15 cellular contexts compared by ENCODE assay signal in genomic region chr9:72951043-72951442, GRCh38. TPM values are rescaled to one million over a fixed set of nuclear protein-coding genes. Genes with fewer than 3 reads are reported as not detected.
A peak's percentile ranks its signal among the peaks of the same experiment; 100 is the strongest.
DNase-seq lines count a peak whose midpoint lies in the region; ATAC-seq and TF ChIP-seq lines count a peak whose summit lies in the region.
"Had no signal": no experiment of that assay in that cellular context is flagged by ENCODE, and none has a peak within 500 bp of the region (broad histone marks: within the 10 kb centered on the region; RNA-seq: fewer than 3 reads in every experiment).

No MANE protein-coding gene starts in this region.

- peak overlapping the region; percentile 78 for H3K4me3 ChIP-seq in right cardiac atrium (ENCODE audit: low read length)
- H3K4me3 ChIP-seq in fibroblast of lung (replicated peaks in 1 of 4; ENCODE audit: control extremely low read depth in 1 of 4, insufficient read depth in 1 of 4, low read depth in 3 of 4, low read length in 4 of 4), result peak overlapping the region in 1 of 4 experiments; percentile 30
- peak overlapping the region; percentile 55 for H3K4me3 ChIP-seq in psoas muscle
- peak overlapping the region; percentile 94 to 99 for H3K4me3 ChIP-seq in aorta (ENCODE audit: low read length in 2 of 2)
- H3K4me3 ChIP-seq: cardiac muscle cell had no signal

- intact Hi-C loops in right cardiac atrium (cut with DNase I), result no loop called here
- intact Hi-C loops in Right ventricle myocardium superior (cut with DNase I), result no loop called here
- intact Hi-C loops in psoas muscle (cut with DNase I), result loop anchor here in 1 of 2 donors (5.0 kb wide), 1 partner anchor 69 kb away; no protein-coding TSS in a partner anchor
- intact Hi-C loops in aorta (cut with DNase I), result loop anchor here (5.0 kb wide), 1 partner anchor 61 kb away; no protein-coding TSS in a partner anchor

- no peaks in the 10 kb centered on the region for H3K27me3 ChIP-seq in right cardiac atrium (ENCODE audit: control insufficient read depth, insufficient read depth)
- no peaks in the 10 kb centered on the region for H3K27me3 ChIP-seq in fibroblast of lung (ENCODE audit: control insufficient read depth, insufficient read depth, low read length)
- H3K27me3 ChIP-seq in psoas muscle (ENCODE audit: insufficient read depth in 3 of 3, low read length in 2 of 3), result no peaks in the 10 kb centered on the region
- no peaks in the 10 kb centered on the region for H3K27me3 ChIP-seq in aorta (ENCODE audit: control insufficient read depth in 1 of 2, insufficient read depth in 2 of 2, low read length in 1 of 2)
- H3K27me3 ChIP-seq: cardiac muscle cell had no signal

- no peak overlapping the region for H3K9ac ChIP-seq in fibroblast of lung (ENCODE audit: insufficient read depth, low read length)

- H3K4me2 ChIP-seq in fibroblast of lung (ENCODE audit: extremely low read depth, insufficient read depth, low read length), result peak overlapping the region; percentile 73

- no peak overlapping the region for H3K27ac ChIP-seq in right cardiac atrium (ENCODE audit: low read length)
- no peak overlapping the region for H3K27ac ChIP-seq in fibroblast of lung (ENCODE audit: insufficient read depth, low read length)
- peak overlapping the region; percentile 71 for H3K27ac ChIP-seq in psoas muscle
- peak overlapping the region in 1 of 2 donors; percentile 49 for H3K27ac ChIP-seq in aorta (ENCODE audit: low read depth in 1 of 2, low read length in 2 of 2)
- H3K27ac ChIP-seq: cardiac muscle cell had no signal

- H3K4me1 ChIP-seq in right cardiac atrium (ENCODE audit: control insufficient read depth, insufficient read depth, low read length) (no peaks in the 10 kb centered on the region), fibroblast of lung (ENCODE audit: control insufficient read depth, extremely low read depth, insufficient read depth, low read length) (no peaks in the 10 kb centered on the region), psoas muscle (peaks cover 21% of the 10 kb centered on the region), aorta (ENCODE audit: control insufficient read depth in 1 of 2, insufficient read depth in 2 of 2, low read length in 2 of 2) (peaks cover 1 to 2% of the 10 kb centered on the region in 2 donors)

- no peak for TF ChIP-seq CTCF in fibroblast of lung (conservative IDR thresholded peaks at IDR 0.05 in 1 of 2, IDR thresholded peaks at IDR 0.05 in 1 of 2; ENCODE audit: low read depth in 1 of 2, low read length in 2 of 2)
- TF ChIP-seq CTCF in psoas muscle (IDR thresholded peaks at IDR 0.05), result no peak

- H4K20me1 ChIP-seq in fibroblast of lung (ENCODE audit: control insufficient read depth, extremely low read depth, insufficient read depth, low read length), result no peaks in the 10 kb centered on the region

- H3K9me3 ChIP-seq in right cardiac atrium (ENCODE audit: control insufficient read depth, low read length) (no peaks in the 10 kb centered on the region), fibroblast of lung (ENCODE audit: control insufficient read depth, insufficient read depth, low read depth, low read length) (no peaks in the 10 kb centered on the region), psoas muscle (no peaks in the 10 kb centered on the region), aorta (ENCODE audit: control insufficient read depth, low read length) (no peaks in the 10 kb centered on the region)

- WGBS in right cardiac atrium, result 55% methylated on average over 4 of the region's 4 CpGs
- WGBS in psoas muscle, 3 donors, result 15 to 26% (median 19%) methylated on average over 4 of the region's 4 CpGs
- WGBS in aorta, 2 donors, result 2 to 25% methylated on average over 4 of the region's 4 CpGs

- no peak for DNase-seq in right cardiac atrium
- no peak for DNase-seq in Right ventricle myocardium superior
- no peak for DNase-seq in fibroblast of lung (ENCODE audit: low read depth in 2 of 2)
- no peak for DNase-seq in psoas muscle
- DNase-seq in aorta, result no peak
- DNase-seq in MV-4-11 (lab: John Stamatoyannopoulos, UW), result no peak
- DNase-seq in AG08395 (ENCODE audit: low spot score), result no peak
- DNase-seq: activated CD8-positive, alpha-beta T cell treated with anti-CD3 and anti-CD28 coated beads, Interleukin-2, amount 10 ng/mL, durations not matched to agents 7 days and 5 days; activated gamma-delta T cell treated with Interleukin-2 at 50 U/mL for 16 hours; natural killer cell; NCI-H345 had no signal

- ATAC-seq in right cardiac atrium (no peak), Right ventricle myocardium superior (ENCODE audit: poor library complexity) (no peak), psoas muscle (peak in 2 of 4 donors; percentile 36 to 54), aorta (ENCODE audit: low FRiP score) (no peak), GM18519 (IDR thresholded peaks at IDR 0.05; ENCODE audit: low FRiP score, unreplicated experiment) (no peak)
- ATAC-seq: activated CD8-positive, alpha-beta T cell treated with anti-CD3 and anti-CD28 coated beads, Interleukin-2, amount 10 ng/mL, durations not matched to agents 7 days and 5 days; natural killer cell had no signal

- H2AFZ ChIP-seq in fibroblast of lung (ENCODE audit: low read length), result peak overlapping the region; percentile 41

- no peaks in the 10 kb centered on the region for H3K36me3 ChIP-seq in fibroblast of lung (ENCODE audit: control insufficient read depth, insufficient read depth, low read length)
- H3K36me3 ChIP-seq in psoas muscle (ENCODE audit: insufficient read depth in 1 of 2, low read depth in 1 of 2), result no peaks in the 10 kb centered on the region
- H3K36me3 ChIP-seq in aorta (ENCODE audit: control insufficient read depth in 1 of 2, insufficient read depth in 2 of 2, low read length in 1 of 2), result no peaks in the 10 kb centered on the region
- H3K36me3 ChIP-seq: cardiac muscle cell had no signal

- no peaks in the 10 kb centered on the region for H3K79me2 ChIP-seq in fibroblast of lung (ENCODE audit: control insufficient read depth, insufficient read depth, low read length)

RNA-seq across cellular contexts. Expression of gene ALDH1A1, which starts 1.8 kb away (rescaled TPM):
- total RNA-seq in right cardiac atrium (10 to 100 TPM; 35.3 to 44.1 (median 39.4) TPM), Right ventricle myocardium superior (19.8 TPM), fibroblast of lung (45.2 and 46.1 TPM in 2 replicates), psoas muscle (10 to 100 TPM; 14.1 to 57.0 (median 31.7) TPM), aorta (100 to 1,000 TPM; 107 to 118 TPM)
- polyA plus RNA-seq in right cardiac atrium (56.7 TPM), fibroblast of lung (7.4 and 33.2 TPM in 2 replicates), psoas muscle (10 to 100 TPM in 2 of 3 donors, 1 to 10 TPM in 1; 7.0 to 21.0 (median 15.0) TPM), aorta (100 to 1,000 TPM; 236 to 243 TPM)
- polyA plus RNA-seq in fibroblast of lung (2012), result 4.7 and 26.2 TPM in 2 replicates
- 3.0 TPM in 1 of 2 replicates, not detected in the other for polyA minus RNA-seq in fibroblast of lung (ENCODE audit: low replicate concordance)
- total RNA-seq: activated CD8-positive, alpha-beta T cell treated with anti-CD3 and anti-CD28 coated beads, Interleukin-2, amount 10 ng/mL, durations not matched to agents 7 days and 5 days; RPMI7951; T-helper 2 cell treated with Interferon-gamma antibody and Interleukin-4, amounts not matched to agents 100 ng/mL and 5 ng/mL, for 36 hours had no signal

Comparison
In these comparisons a context has a peak if more than half of its experiments do, and no peak if none do; other contexts are left out.
1. intact Hi-C loops: an anchor here in aorta (5.0 kb wide); none called in right cardiac atrium and Right ventricle myocardium superior.